ENCODE assay signal across 19 cellular contexts in the genomic region with DNA sequence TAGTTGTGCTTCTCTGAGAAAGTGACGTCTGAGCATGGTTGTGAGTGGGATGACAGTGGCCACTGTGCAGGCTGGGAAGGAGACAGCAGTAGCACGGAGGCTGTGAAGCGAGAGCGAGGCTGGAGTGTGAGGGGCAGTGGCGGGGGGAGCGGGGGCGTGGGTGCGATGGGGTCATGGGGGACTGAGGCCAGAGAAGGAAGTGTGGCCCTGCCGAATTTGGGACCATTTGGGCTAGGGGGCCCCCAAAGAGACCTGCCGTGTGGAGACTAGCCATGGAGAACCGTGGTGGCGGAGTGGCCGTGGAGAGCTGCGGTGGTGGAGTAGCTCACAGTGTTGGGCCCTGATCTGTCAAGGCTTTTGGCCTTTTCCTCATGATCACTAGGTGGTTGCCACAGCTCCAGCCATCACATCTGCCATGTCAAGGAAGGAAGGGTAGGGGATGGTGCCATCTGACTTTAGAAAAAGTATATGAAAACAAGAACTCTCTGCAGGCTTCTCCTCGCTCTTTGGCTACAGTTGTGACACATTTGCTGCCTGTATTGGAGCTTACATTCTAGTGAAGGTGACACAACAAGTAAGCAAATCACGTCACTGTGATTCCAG.
DNase-seq lines count a peak whose midpoint lies in the region; ATAC-seq and TF ChIP-seq lines count a peak whose summit lies in the region.
"Had no signal": no experiment of that assay in that cellular context is flagged by ENCODE, and none has a peak within 500 bp of the region (broad histone marks: within the 10 kb centered on the region; RNA-seq: fewer than 3 reads in every experiment).

No MANE protein-coding gene starts in this region.

- no peak for TF ChIP-seq CTCF in WTC11 (IDR thresholded peaks at IDR 0.05)
- no peak for TF ChIP-seq CTCF in tibial artery (IDR thresholded peaks at IDR 0.05)

- H3K18ac ChIP-seq in mesenchymal stem cell (ENCODE audit: low read depth in 1 of 2, low read length in 2 of 2), result no peak overlapping the region

- H3K4me3 Mint-ChIP-seq in activated naive CD4-positive, alpha-beta T cell treated with anti-CD3 and anti-CD28 coated beads, Interleukin-2, amount 10 ng/mL, durations not matched to agents 7 days and 5 days, result no peak overlapping the region
- no peak overlapping the region for H3K4me3 Mint-ChIP-seq in WTC11
- no peak overlapping the region for H3K4me3 Mint-ChIP-seq in stimulated activated effector memory CD8-positive, alpha-beta T cell treated with anti-CD3 and anti-CD28 coated beads, Interleukin-12 subunit alpha, Interleukin-12 subunit beta, amount 100 ng/mL, for 72 hours
- H3K4me3 Mint-ChIP-seq: CD14-positive monocyte; CD4-positive, alpha-beta memory T cell; IgD-negative memory B cell had no signal

- H2AFZ ChIP-seq in mesenchymal stem cell (ENCODE audit: low read depth, low read length), result no peak overlapping the region

- peaks cover 3 to 16% of the 10 kb centered on the region in 2 experiments for H3K36me3 ChIP-seq in mesenchymal stem cell (ENCODE audit: control insufficient read depth in 1 of 2, insufficient read depth in 2 of 2, low read depth in 1 of 2, low read length in 2 of 2)
- H3K36me3 ChIP-seq in tibial artery, result peaks cover 0 to 9% (median 0%) of the 10 kb centered on the region in 3 donors

- ATAC-seq in WTC11, result no peak
- no peak for ATAC-seq in stimulated activated effector memory CD8-positive, alpha-beta T cell treated with anti-CD3 and anti-CD28 coated beads, Interleukin-12 subunit alpha, Interleukin-12 subunit beta, amount 100 ng/mL, for 72 hours
- ATAC-seq: A549, HCT116, HepG2 had no signal

- no peak overlapping the region for H2BK12ac ChIP-seq in mesenchymal stem cell (ENCODE audit: low read length in 2 of 2)

- intact Hi-C loops in tibial artery (cut with DNase I; ENCODE audit: low total_unique reads), result no loop called here

- H3K27ac Mint-ChIP-seq in activated naive CD4-positive, alpha-beta T cell treated with anti-CD3 and anti-CD28 coated beads, Interleukin-2, amount 10 ng/mL, durations not matched to agents 7 days and 5 days, result no peak overlapping the region
- H3K27ac Mint-ChIP-seq in WTC11, result no peak overlapping the region; the same call in 1 of the 2 replicates
- peak overlapping the region; percentile 4 for H3K27ac Mint-ChIP-seq in stimulated activated effector memory CD8-positive, alpha-beta T cell treated with anti-CD3 and anti-CD28 coated beads, Interleukin-12 subunit alpha, Interleukin-12 subunit beta, amount 100 ng/mL, for 72 hours
- H3K27ac Mint-ChIP-seq: IgD-negative memory B cell had no signal

- H4K91ac ChIP-seq in mesenchymal stem cell (ENCODE audit: low read length), result peak overlapping the region; percentile 24

- peaks cover 50% of the 10 kb centered on the region for H3K79me1 ChIP-seq in mesenchymal stem cell (replicated peaks; ENCODE audit: low read length, poor library complexity, severe bottlenecking)

- H3K4me3 ChIP-seq in mesenchymal stem cell (ENCODE audit: insufficient read depth in 1 of 2, low read depth in 1 of 2, low read length in 2 of 2) (no peak overlapping the region), tibial artery (no peak overlapping the region)
- H3K4me3 ChIP-seq: A549 had no signal

- POLR2A ChIA-PET in WTC11 (lab: Charles Lee), result no interaction called here

- H3K27me3 ChIP-seq in mesenchymal stem cell (ENCODE audit: control insufficient read depth in 1 of 2, insufficient read depth in 1 of 2, low read length in 2 of 2), result no peaks in the 10 kb centered on the region
- H3K27me3 ChIP-seq in tibial artery, result no peaks in the 10 kb centered on the region

- H3K9me3 ChIP-seq in mesenchymal stem cell (ENCODE audit: control insufficient read depth, low read length) (no peaks in the 10 kb centered on the region), tibial artery (no peaks in the 10 kb centered on the region)
- H3K9me3 ChIP-seq: A549 had no signal

- no peaks in the 10 kb centered on the region for H3K27me3 Mint-ChIP-seq in activated naive CD4-positive, alpha-beta T cell treated with anti-CD3 and anti-CD28 coated beads, Interleukin-2, amount 10 ng/mL, durations not matched to agents 7 days and 5 days
- H3K27me3 Mint-ChIP-seq in WTC11 (ENCODE audit: low read depth), result no peaks in the 10 kb centered on the region
- H3K27me3 Mint-ChIP-seq: CD4-positive, alpha-beta memory T cell; IgD-negative memory B cell had no signal

- H3K4ac ChIP-seq in mesenchymal stem cell (ENCODE audit: low read depth in 1 of 2, low read length in 2 of 2), result no peak overlapping the region

- DNase-seq in activated naive CD4-positive, alpha-beta T cell treated with anti-CD3 and anti-CD28 coated beads, Interleukin-2, amount 10 ng/mL, durations not matched to agents 7 days and 5 days, result peak; percentile 16
- DNase-seq in activated naive CD4-positive, alpha-beta T cell treated with anti-CD3 and anti-CD28 coated beads, Interleukin-2, amount 50 U/mL, for 16 hours, result no peak
- DNase-seq in WTC11 (ENCODE audit: low spot score) (no peak), mesenchymal stem cell (no peak), NCI-H1092 (lab: John Stamatoyannopoulos, UW) (no peak), tibial artery (no peak), amniotic stem cell (lab: John Stamatoyannopoulos, UW) (no peak)
- DNase-seq in stimulated activated effector memory CD8-positive, alpha-beta T cell treated with anti-CD3 and anti-CD28 coated beads, Interleukin-12 subunit alpha, Interleukin-12 subunit beta, amount 100 ng/mL, for 72 hours (ENCODE audit: low spot score in 2 of 2), result no peak
- DNase-seq: AML-193; CD4-positive, alpha-beta memory T cell; DMS153; DMS79; GDM1 had no signal

- H3K4me1 Mint-ChIP-seq in activated naive CD4-positive, alpha-beta T cell treated with anti-CD3 and anti-CD28 coated beads, Interleukin-2, amount 10 ng/mL, durations not matched to agents 7 days and 5 days, result peaks cover 6% of the 10 kb centered on the region
- H3K4me1 Mint-ChIP-seq in WTC11, result peaks cover 31% of the 10 kb centered on the region
- peaks cover 27% of the 10 kb centered on the region for H3K4me1 Mint-ChIP-seq in stimulated activated effector memory CD8-positive, alpha-beta T cell treated with anti-CD3 and anti-CD28 coated beads, Interleukin-12 subunit alpha, Interleukin-12 subunit beta, amount 100 ng/mL, for 72 hours

- no peak overlapping the region for H2BK120ac ChIP-seq in mesenchymal stem cell (ENCODE audit: low read depth, low read length)

- 91% methylated on average over 14 of the region's 16 CpGs for WGBS in mesenchymal stem cell

- CTCF ChIA-PET in activated naive CD4-positive, alpha-beta T cell treated with anti-CD3 and anti-CD28 coated beads, Interleukin-2, amount 10 ng/mL, durations not matched to agents 7 days and 5 days (lab: Charles Lee), result no interaction called here
- CTCF ChIA-PET in WTC11 (lab: Charles Lee), result no interaction called here

- H3K14ac ChIP-seq in mesenchymal stem cell (ENCODE audit: low read length in 2 of 2), result no peak overlapping the region

- H3K36me3 Mint-ChIP-seq in activated naive CD4-positive, alpha-beta T cell treated with anti-CD3 and anti-CD28 coated beads, Interleukin-2, amount 10 ng/mL, durations not matched to agents 7 days and 5 days, result peaks cover 13% of the 10 kb centered on the region
- no peaks in the 10 kb centered on the region; the same call in 1 of the 2 replicates for H3K36me3 Mint-ChIP-seq in WTC11
- peaks cover 6% of the 10 kb centered on the region for H3K36me3 Mint-ChIP-seq in stimulated activated effector memory CD8-positive, alpha-beta T cell treated with anti-CD3 and anti-CD28 coated beads, Interleukin-12 subunit alpha, Interleukin-12 subunit beta, amount 100 ng/mL, for 72 hours

- peak overlapping the region; percentile 9 for H4K8ac ChIP-seq in mesenchymal stem cell (ENCODE audit: low read length)

- peaks cover 12% of the 10 kb centered on the region for H3K9me3 Mint-ChIP-seq in activated naive CD4-positive, alpha-beta T cell treated with anti-CD3 and anti-CD28 coated beads, Interleukin-2, amount 10 ng/mL, durations not matched to agents 7 days and 5 days
- H3K9me3 Mint-ChIP-seq in WTC11, result peaks cover 4% of the 10 kb centered on the region; the same call in 1 of the 2 replicates
- H3K9me3 Mint-ChIP-seq in stimulated activated effector memory CD8-positive, alpha-beta T cell treated with anti-CD3 and anti-CD28 coated beads, Interleukin-12 subunit alpha, Interleukin-12 subunit beta, amount 100 ng/mL, for 72 hours, result peaks cover 8% of the 10 kb centered on the region

- no peak overlapping the region for H3K9ac ChIP-seq in mesenchymal stem cell (ENCODE audit: low read length)

- H3K27ac ChIP-seq in mesenchymal stem cell (ENCODE audit: low read length, poor library complexity, severe bottlenecking) (no peak overlapping the region), tibial artery (no peak overlapping the region)
- H3K27ac ChIP-seq: 22Rv1, A549 had no signal

- no peak overlapping the region for H2AK5ac ChIP-seq in mesenchymal stem cell (ENCODE audit: low read length, severe bottlenecking)

- no peak overlapping the region for H2BK5ac ChIP-seq in mesenchymal stem cell (ENCODE audit: low read depth, low read length, poor library complexity, severe bottlenecking)

- no peak overlapping the region for H3K23ac ChIP-seq in mesenchymal stem cell (ENCODE audit: low read length in 2 of 2)

- H2BK15ac ChIP-seq in mesenchymal stem cell (ENCODE audit: low read depth, poor library complexity, severe bottlenecking), result no peak overlapping the region

- no peak overlapping the region for H3K4me2 ChIP-seq in mesenchymal stem cell (ENCODE audit: low read length, poor library complexity, severe bottlenecking)
- H3K4me2 ChIP-seq: A549 had no signal

- H3K4me1 ChIP-seq in mesenchymal stem cell (ENCODE audit: control insufficient read depth, insufficient read depth, low read depth, low read length) (peaks cover 31% of the 10 kb centered on the region), tibial artery (peaks cover 0 to 41% (median 25%) of the 10 kb centered on the region in 4 donors)
- H3K4me1 ChIP-seq: A549 had no signal

TF ChIP-seq in WTC11, 78 proteins besides CTCF, POLR2A, EP300 and RAD21:
- TF ChIP-seq ZNF263 (CRISPR knock-in tag; IDR thresholded peaks at IDR 0.05; ENCODE audit: low read depth) (no peak), MXD4 (CRISPR knock-in tag; IDR thresholded peaks at IDR 0.05; ENCODE audit: borderline replicate concordance) (no peak), GTF2I (CRISPR knock-in tag; conservative IDR thresholded peaks at IDR 0.05) (peak; percentile 69; the same call in 1 of the 2 replicates)
TF ChIP-seq in WTC11: peak in this region for 1.
